Comparison of ENCODE assay signal across 8 cellular contexts in the genomic region with DNA sequence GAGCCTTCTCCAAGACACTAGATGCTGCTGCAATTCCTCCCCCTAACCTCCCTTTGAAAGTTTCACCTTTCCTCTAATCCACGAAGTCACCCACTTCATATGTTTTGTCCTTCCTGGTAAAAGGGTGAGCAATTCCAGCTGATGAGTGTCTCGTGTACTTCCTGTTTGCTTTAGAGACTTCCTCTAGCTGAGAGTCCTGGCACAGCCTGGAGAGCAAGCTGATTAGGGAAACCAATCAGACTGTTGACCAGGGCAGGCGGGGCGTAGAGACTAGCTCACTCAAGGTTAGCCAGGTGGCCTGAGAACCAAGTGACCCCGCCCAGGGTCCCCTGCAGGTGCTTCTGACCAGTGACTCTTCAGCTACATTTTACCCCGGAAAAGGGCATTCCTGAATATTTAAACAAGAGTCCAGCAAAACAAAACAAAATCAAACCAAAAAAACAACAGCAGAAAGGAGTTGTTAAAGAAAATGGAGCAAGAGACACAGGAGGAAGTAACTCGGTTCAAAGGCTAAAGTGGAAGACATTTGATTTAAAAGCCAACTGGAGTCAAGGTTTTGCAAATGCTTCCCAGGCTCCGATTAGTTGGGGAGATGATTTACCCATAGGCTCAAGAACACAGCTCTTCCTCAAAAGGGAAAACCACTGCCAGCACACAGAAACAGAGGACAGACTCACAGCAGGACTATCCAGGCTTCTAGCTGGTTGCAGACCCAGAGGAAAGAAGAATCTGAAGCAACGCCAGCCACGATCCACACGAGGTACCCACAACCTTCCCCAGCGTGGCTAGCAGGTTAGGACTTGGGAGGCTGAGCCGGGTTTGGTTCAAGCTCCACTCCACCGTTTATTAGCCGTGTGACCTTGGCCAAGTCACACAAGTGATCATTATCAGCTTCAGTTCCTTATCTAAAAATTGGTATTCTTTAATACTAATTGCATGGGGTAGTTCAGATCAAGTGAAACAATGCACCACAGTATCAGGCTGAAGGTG. TPM values are rescaled to one million over a fixed set of nuclear protein-coding genes. Genes with fewer than 3 reads are reported as not detected.
DNase-seq lines count a peak whose midpoint lies in the region; ATAC-seq, FAIRE-seq and TF ChIP-seq lines count a peak whose summit lies in the region.

No MANE protein-coding gene starts in this region.

- DNase-seq in Calu3 (peak; percentile 90), NCI-H146 (lab: John Stamatoyannopoulos, UW) (peak; percentile 85), ascending aorta (ENCODE audit: low spot score in 2 of 2) (no peak), keratinocyte (ENCODE audit: low read depth, low spot score) (no peak), thyroid gland (peak; percentile 94 to 95), COLO829 (ENCODE audit: low spot score) (no peak), globus pallidus (ENCODE audit: low spot score) (no peak)

- peak overlapping the region; percentile 31 to 36 for H3K27ac ChIP-seq in ascending aorta
- peak overlapping the region; percentile 24 for H3K27ac ChIP-seq in keratinocyte (ENCODE audit: control insufficient read depth, insufficient read depth, low read length)
- peak overlapping the region; percentile 85 to 89 (median 86) for H3K27ac ChIP-seq in thyroid gland

- WGBS in thyroid gland, 2 donors, result 43 to 47% methylated on average over 14 to 15 of the region's 15 CpGs

- H3K4me3 Mint-ChIP-seq in Calu3 (ENCODE audit: low read depth, unreplicated experiment), result peak overlapping the region; percentile 69

- no peak for TF ChIP-seq CTCF in Calu3 (IDR thresholded peaks at IDR 0.05; ENCODE audit: unreplicated experiment)
- TF ChIP-seq CTCF in ascending aorta (IDR thresholded peaks at IDR 0.05), result no peak
- TF ChIP-seq CTCF in keratinocyte (optimal IDR thresholded peaks at IDR 0.05 in 1 of 3, IDR thresholded peaks at IDR 0.05 in 1 of 3, conservative IDR thresholded peaks at IDR 0.05 in 1 of 3; ENCODE audit: extremely low read depth in 1 of 3, insufficient read depth in 2 of 3, low read length in 3 of 3), result no peak
- peak in 1 of 6 experiments; percentile 18 for TF ChIP-seq CTCF in thyroid gland (IDR thresholded peaks at IDR 0.05)

- peak overlapping the region; percentile 67 for H3K27ac Mint-ChIP-seq in Calu3 (ENCODE audit: unreplicated experiment)

- H3K4me1 ChIP-seq in ascending aorta, result peaks cover 0 to 22% of the 10 kb centered on the region in 2 donors
- peaks cover 21% of the 10 kb centered on the region for H3K4me1 ChIP-seq in keratinocyte (ENCODE audit: control insufficient read depth, extremely low read depth, insufficient read depth, low read length)
- peaks cover 56 to 88% of the 10 kb centered on the region in 2 donors for H3K4me1 ChIP-seq in thyroid gland

- CTCF ChIA-PET in Calu3 (lab: Charles Lee), result interaction anchor here (0.5 to 1.4 kb wide), 8 partner anchors 15 to 228 kb away, joined by 3 to 11 read pairs (median 4); partner anchors contain the start of genes CNP and KAT2A

- no peak overlapping the region for H3K4me2 ChIP-seq in keratinocyte (ENCODE audit: control insufficient read depth, extremely low read depth, insufficient read depth, low read depth, low read length)

- peaks cover 4% of the 10 kb centered on the region for H3K9me1 ChIP-seq in keratinocyte (ENCODE audit: control insufficient read depth, extremely low read depth, insufficient read depth, low read length)

- H3K4me1 Mint-ChIP-seq in Calu3 (ENCODE audit: low read depth, unreplicated experiment), result peaks cover 49% of the 10 kb centered on the region

- dilution Hi-C loops in keratinocyte (cut with MboI; ENCODE audit: extremely low pct_ligation_motif_present, low sequenced_read_pairs), result no loop called here

- H3K9ac ChIP-seq in keratinocyte (ENCODE audit: control insufficient read depth, extremely low read depth, insufficient read depth, low read length), result no peak overlapping the region

- ATAC-seq in HG03342 (IDR thresholded peaks at IDR 0.05; ENCODE audit: unreplicated experiment), result no peak

- TF ChIP-seq POLR2A in thyroid gland (IDR thresholded peaks at IDR 0.05), result peak in 1 of 2 donors; percentile 41

- H3K79me2 ChIP-seq in keratinocyte (ENCODE audit: control insufficient read depth, insufficient read depth, low read length), result peaks cover 87% of the 10 kb centered on the region

- H3K9me3 ChIP-seq in ascending aorta (no peaks in the 10 kb centered on the region), keratinocyte (ENCODE audit: control insufficient read depth, low read depth, low read length) (no peaks in the 10 kb centered on the region), thyroid gland (no peaks in the 10 kb centered on the region)

- peaks cover 54% of the 10 kb centered on the region for H3K36me3 Mint-ChIP-seq in Calu3 (ENCODE audit: insufficient read depth, unreplicated experiment)

- H3K36me3 ChIP-seq in ascending aorta (peaks cover 3 to 12% of the 10 kb centered on the region in 2 donors), keratinocyte (ENCODE audit: control insufficient read depth in 2 of 2, extremely low read depth in 1 of 2, insufficient read depth in 2 of 2, low read length in 2 of 2) (peaks cover 16 to 30% of the 10 kb centered on the region in 2 experiments), thyroid gland (no peaks in the 10 kb centered on the region)

- no peaks in the 10 kb centered on the region for H3K27me3 ChIP-seq in ascending aorta
- no peaks in the 10 kb centered on the region for H3K27me3 ChIP-seq in keratinocyte (ENCODE audit: control insufficient read depth, extremely low read depth, insufficient read depth, low read length)
- H3K27me3 ChIP-seq in thyroid gland, result no peaks in the 10 kb centered on the region

- peaks cover 26% of the 10 kb centered on the region for H4K20me1 ChIP-seq in keratinocyte (ENCODE audit: control insufficient read depth, extremely low read depth, insufficient read depth, low read length)

- H3K9me3 Mint-ChIP-seq in Calu3 (ENCODE audit: low read depth, unreplicated experiment), result no peaks in the 10 kb centered on the region

- no peak overlapping the region for H2AFZ ChIP-seq in keratinocyte (ENCODE audit: control insufficient read depth, low read length)

- H3K4me3 ChIP-seq in ascending aorta (no peak overlapping the region), keratinocyte (ENCODE audit: control insufficient read depth in 2 of 3, extremely low read depth in 1 of 3, insufficient read depth in 2 of 3, low read depth in 1 of 3, low read length in 3 of 3) (no peak overlapping the region), thyroid gland (replicated peaks in 1 of 3) (no peak overlapping the region)

- BruUV-seq in Calu3 (replicated peaks; lab: Mats Ljungman, UMichigan), result TSS peak; percentile 96

- intact Hi-C loops in Calu3 (cut with micrococcal nuclease; ENCODE audit: unreplicated experiment), result loop anchor here (10.0 kb wide), 1 partner anchor 139 kb away; the partner anchor contains the start of gene STAT5B
- intact Hi-C loops in ascending aorta (cut with DNase I), result no loop called here
- intact Hi-C loops in thyroid gland (cut with DNase I), result no loop called here

- H3K27me3 Mint-ChIP-seq in Calu3 (ENCODE audit: unreplicated experiment), result no peaks in the 10 kb centered on the region

- FAIRE-seq in keratinocyte (lab: Jason Lieb, UNC), result peak; percentile 67

RNA-seq across cellular contexts. Expression of gene HSPB9, which starts 13.4 kb away (rescaled TPM):
- 0.54 and 0.69 TPM in 2 replicates for total RNA-seq in Calu3 (2022)
- total RNA-seq in ascending aorta, result not detected
- 0.03 TPM in 1 of 3 replicates, not detected in the others for polyA plus RNA-seq in keratinocyte
- polyA plus RNA-seq in keratinocyte (2011; ENCODE audit: low read depth), result not detected
- not detected in 2 replicates for polyA plus RNA-seq in keratinocyte (2011; cell fraction: cytosol; rRNA removed)
- not detected in 2 replicates for polyA plus RNA-seq in keratinocyte (2011; cell fraction: nucleus; rRNA removed)
- polyA plus RNA-seq in keratinocyte (2012; ENCODE audit: low replicate concordance), result 0.16 and 0.18 TPM in 2 replicates
- polyA minus RNA-seq in keratinocyte, result not detected in 3 replicates
- polyA minus RNA-seq in keratinocyte (2011; cell fraction: cytosol; rRNA and poly(A)+ RNA removed), result not detected
- not detected in 2 replicates for polyA minus RNA-seq in keratinocyte (2011; cell fraction: nucleus; rRNA and poly(A)+ RNA removed)
- total RNA-seq in thyroid gland, result under 1 TPM in 1 of 4 donors, not detected in 3; 0.33 TPM

RNA-seq across cellular contexts. Expression of gene KAT2A, which starts 14.8 kb away (rescaled TPM):
- total RNA-seq in Calu3 (2022), result 94.7 and 100.0 TPM in 2 replicates
- 94.3 TPM for total RNA-seq in ascending aorta
- polyA plus RNA-seq in keratinocyte, result 26.1 to 42.0 TPM (median 28.2 TPM) in 3 replicates
- polyA plus RNA-seq in keratinocyte (2011; ENCODE audit: low read depth), result 13.2 TPM
- polyA plus RNA-seq in keratinocyte (2011; cell fraction: cytosol; rRNA removed), result 11.7 and 16.6 TPM in 2 replicates
- polyA plus RNA-seq in keratinocyte (2011; cell fraction: nucleus; rRNA removed), result 132 and 177 TPM in 2 replicates
- polyA plus RNA-seq in keratinocyte (2012; ENCODE audit: low replicate concordance), result 23.6 and 33.2 TPM in 2 replicates
- 22.0 to 38.4 TPM (median 22.8 TPM) in 3 replicates for polyA minus RNA-seq in keratinocyte
- polyA minus RNA-seq in keratinocyte (2011; cell fraction: cytosol; rRNA and poly(A)+ RNA removed), result 18.4 TPM
- polyA minus RNA-seq in keratinocyte (2011; cell fraction: nucleus; rRNA and poly(A)+ RNA removed), result 18.3 and 22.7 TPM in 2 replicates
- 10 to 100 TPM; 14.2 to 37.9 (median 23.3) TPM for total RNA-seq in thyroid gland

RNA-seq across cellular contexts. Expression of gene RAB5C, which starts 18.8 kb away (rescaled TPM):
- total RNA-seq in Calu3 (2022), result 284 and 315 TPM in 2 replicates
- total RNA-seq in ascending aorta, result 137 TPM
- polyA plus RNA-seq in keratinocyte, result 162 to 205 TPM (median 190 TPM) in 3 replicates
- 39.1 TPM for polyA plus RNA-seq in keratinocyte (2011; ENCODE audit: low read depth)
- 175 and 251 TPM in 2 replicates for polyA plus RNA-seq in keratinocyte (2011; cell fraction: cytosol; rRNA removed)
- 119 and 154 TPM in 2 replicates for polyA plus RNA-seq in keratinocyte (2011; cell fraction: nucleus; rRNA removed)
- polyA plus RNA-seq in keratinocyte (2012; ENCODE audit: low replicate concordance), result 93.5 and 168 TPM in 2 replicates
- polyA minus RNA-seq in keratinocyte, result 92.2 to 195 TPM (median 110 TPM) in 3 replicates
- polyA minus RNA-seq in keratinocyte (2011; cell fraction: cytosol; rRNA and poly(A)+ RNA removed), result 108 TPM
- 31.3 and 35.6 TPM in 2 replicates for polyA minus RNA-seq in keratinocyte (2011; cell fraction: nucleus; rRNA and poly(A)+ RNA removed)
- 100 to 1,000 TPM; 116 to 208 (median 147) TPM for total RNA-seq in thyroid gland

RNA-seq across cellular contexts. Expression of gene DHX58, which starts 23.4 kb away (rescaled TPM):
- total RNA-seq in Calu3 (2022) (45.6 and 77.5 TPM in 2 replicates), ascending aorta (1.7 TPM), thyroid gland (10 to 100 TPM in 2 of 4 donors, 1 to 10 TPM in 2; 6.4 to 12.9 (median 9.7) TPM)
- polyA plus RNA-seq in keratinocyte, result 5.2 to 8.8 TPM (median 6.1 TPM) in 3 replicates
- polyA plus RNA-seq in keratinocyte (2011; ENCODE audit: low read depth), result 2.0 TPM
- 2.4 and 3.5 TPM in 2 replicates for polyA plus RNA-seq in keratinocyte (2011; cell fraction: cytosol; rRNA removed)
- 12.3 and 14.9 TPM in 2 replicates for polyA plus RNA-seq in keratinocyte (2011; cell fraction: nucleus; rRNA removed)
- 3.8 and 7.1 TPM in 2 replicates for polyA plus RNA-seq in keratinocyte (2012; ENCODE audit: low replicate concordance)
- 5.2 to 13.9 TPM (median 9.6 TPM) in 3 replicates for polyA minus RNA-seq in keratinocyte
- 6.3 TPM for polyA minus RNA-seq in keratinocyte (2011; cell fraction: cytosol; rRNA and poly(A)+ RNA removed)
- 4.4 and 5.7 TPM in 2 replicates for polyA minus RNA-seq in keratinocyte (2011; cell fraction: nucleus; rRNA and poly(A)+ RNA removed)

RNA-seq across cellular contexts. Expression of gene ZNF385C, which starts 37.7 kb away (rescaled TPM):
- 4.0 and 6.3 TPM in 2 replicates for total RNA-seq in Calu3 (2022)
- total RNA-seq in ascending aorta, result not detected
- 0.03 to 0.13 TPM (median 0.09 TPM) in 3 replicates for polyA plus RNA-seq in keratinocyte
- 0.10 TPM for polyA plus RNA-seq in keratinocyte (2011; ENCODE audit: low read depth)
- polyA plus RNA-seq in keratinocyte (2011; cell fraction: cytosol; rRNA removed), result 0.10 TPM in 2 replicates
- 0.14 and 0.52 TPM in 2 replicates for polyA plus RNA-seq in keratinocyte (2011; cell fraction: nucleus; rRNA removed)
- 0.17 TPM in 1 of 2 replicates, not detected in the other for polyA plus RNA-seq in keratinocyte (2012; ENCODE audit: low replicate concordance)
- 0.07 TPM in 1 of 3 replicates, not detected in the others for polyA minus RNA-seq in keratinocyte
- not detected for polyA minus RNA-seq in keratinocyte (2011; cell fraction: cytosol; rRNA and poly(A)+ RNA removed)
- not detected in 2 replicates for polyA minus RNA-seq in keratinocyte (2011; cell fraction: nucleus; rRNA and poly(A)+ RNA removed)
- total RNA-seq in thyroid gland, result under 1 TPM in 2 of 4 donors, not detected in 2; 0.22 to 0.54 TPM

Comparison
In these comparisons a context has a peak if more than half of its experiments do, and no peak if none do; other contexts are left out.
1. DNase-seq: peak in Calu3 (single experiment), NCI-H146 (single experiment) and thyroid gland (2 of 2); none in ascending aorta (0 of 2), keratinocyte (single experiment), COLO829 (single experiment) and globus pallidus (single experiment).
2. H3K27ac ChIP-seq: peak in every context shown above with its lines; median percentile 86 in thyroid gland; 34 in ascending aorta; 24 in keratinocyte.